Comparison of ENCODE assay signal across 9 cellular contexts in the genomic region with DNA sequence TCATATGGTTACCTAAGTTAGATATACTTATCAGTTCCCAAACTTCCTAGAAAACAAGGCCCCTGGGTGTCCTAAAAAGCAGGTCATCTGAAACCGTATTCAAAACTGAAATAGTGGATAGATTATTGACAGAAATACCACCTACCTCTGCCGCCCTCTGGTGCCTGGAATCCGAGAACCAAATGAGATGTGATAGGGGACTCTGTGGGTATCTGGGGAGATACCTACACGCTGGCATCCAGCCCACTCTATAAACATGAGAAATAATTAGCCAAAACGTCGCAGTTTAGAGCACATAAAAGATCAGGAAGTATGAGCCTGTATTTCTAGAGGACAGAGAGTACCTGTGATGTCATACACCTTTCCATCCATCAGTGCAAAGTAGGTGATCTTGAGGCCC. TPM values are rescaled to one million over a fixed set of nuclear protein-coding genes. Genes with fewer than 3 reads are reported as not detected.
DNase-seq lines count a peak whose midpoint lies in the region; ATAC-seq and TF ChIP-seq lines count a peak whose summit lies in the region.
"Had no signal": no experiment of that assay in that cellular context is flagged by ENCODE, and none has a peak within 500 bp of the region (broad histone marks: within the 10 kb centered on the region; RNA-seq: fewer than 3 reads in every experiment).

No MANE protein-coding gene starts in this region.

- peak overlapping the region; percentile 7 for H3K27ac Mint-ChIP-seq in stimulated activated naive B cell treated with anti-CD40 and anti-IgM and Interleukin-4, amounts not matched to agents 10 μg/mL and 1 μg/mL and 100 μg/mL, for 72 hours
- H3K27ac Mint-ChIP-seq in T-helper 2 cell treated with Interferon-gamma antibody and Interleukin-4, amounts not matched to agents 5 μg/mL and 100 μg/mL, for 36 hours: no peak overlapping the region

- CTCF ChIA-PET in Panc1 (lab: Charles Lee): no interaction called here

- no peaks in the 10 kb centered on the region for H3K27me3 ChIP-seq in left ventricle myocardium inferior (ENCODE audit: low read depth)
- H3K27me3 ChIP-seq in right atrium auricular region: no peaks in the 10 kb centered on the region
- no peaks in the 10 kb centered on the region for H3K27me3 ChIP-seq in Panc1 (ENCODE audit: control insufficient read depth, insufficient read depth, low read length)

- H3K9me3 Mint-ChIP-seq in stimulated activated naive B cell treated with anti-CD40 and anti-IgM and Interleukin-4, amounts not matched to agents 10 μg/mL and 1 μg/mL and 100 μg/mL, for 72 hours: no peaks in the 10 kb centered on the region
- H3K9me3 Mint-ChIP-seq in T-helper 2 cell treated with Interferon-gamma antibody and Interleukin-4, amounts not matched to agents 5 μg/mL and 100 μg/mL, for 36 hours: no peaks in the 10 kb centered on the region

- no peaks in the 10 kb centered on the region for H3K27me3 Mint-ChIP-seq in stimulated activated naive B cell treated with anti-CD40 and anti-IgM and Interleukin-4, amounts not matched to agents 10 μg/mL and 1 μg/mL and 100 μg/mL, for 72 hours
- H3K27me3 Mint-ChIP-seq in T-helper 2 cell treated with Interferon-gamma antibody and Interleukin-4, amounts not matched to agents 5 μg/mL and 100 μg/mL, for 36 hours (ENCODE audit: low read depth): no peaks in the 10 kb centered on the region

- intact Hi-C loops in left ventricle myocardium inferior (cut with micrococcal nuclease): loop anchor here (10.0 kb wide), 1 partner anchor 113 kb away; the partner anchor contains the start of gene DGKA
- intact Hi-C loops in Panc1 (cut with micrococcal nuclease; ENCODE audit: unreplicated experiment): no loop called here

- peaks cover 24 to 38% of the 10 kb centered on the region in 2 donors for H3K36me3 Mint-ChIP-seq in stimulated activated naive B cell treated with anti-CD40 and anti-IgM and Interleukin-4, amounts not matched to agents 10 μg/mL and 1 μg/mL and 100 μg/mL, for 72 hours
- peaks cover 46% of the 10 kb centered on the region for H3K36me3 Mint-ChIP-seq in T-helper 2 cell treated with Interferon-gamma antibody and Interleukin-4, amounts not matched to agents 5 μg/mL and 100 μg/mL, for 36 hours (ENCODE audit: low read depth)

- in situ Hi-C loops in Panc1 (cut with HindIII; ENCODE audit: low pct_unique_long_range_greater_than_20kb, low sequenced_read_pairs): no loop called here

- H3K4me1 ChIP-seq in left ventricle myocardium inferior (peaks cover 47% of the 10 kb centered on the region), right atrium auricular region (peaks cover 0 to 25% of the 10 kb centered on the region in 2 donors), Panc1 (ENCODE audit: control insufficient read depth, insufficient read depth, low read length) (peaks cover 13% of the 10 kb centered on the region)

- no peak for ATAC-seq in Panc1
- no peak for ATAC-seq in stimulated activated naive B cell treated with anti-CD40 and anti-IgM and Interleukin-4, amounts not matched to agents 10 μg/mL and 1 μg/mL and 100 μg/mL, for 72 hours (replicated peaks)
- no peak for ATAC-seq in HG03432 (IDR thresholded peaks at IDR 0.05; ENCODE audit: unreplicated experiment)
- ATAC-seq: mucosa of descending colon had no signal

- H3K27ac ChIP-seq in left ventricle myocardium inferior (replicated peaks): no peak overlapping the region
- no peak overlapping the region for H3K27ac ChIP-seq in right atrium auricular region
- H3K27ac ChIP-seq in Panc1 (ENCODE audit: low read length): no peak overlapping the region
- H3K27ac ChIP-seq in epithelial cell of prostate: peak overlapping the region; percentile 1

- H3K36me3 ChIP-seq in left ventricle myocardium inferior (peaks cover 51% of the 10 kb centered on the region), right atrium auricular region (peaks cover 37% of the 10 kb centered on the region), Panc1 (ENCODE audit: control insufficient read depth, insufficient read depth, low read length) (peaks cover 20% of the 10 kb centered on the region; the same call in 1 of the 2 replicates)

- H3K4me3 ChIP-seq in left ventricle myocardium inferior (no peak overlapping the region), right atrium auricular region (no peak overlapping the region), Panc1 (ENCODE audit: low read depth in 2 of 2, low read length in 2 of 2) (no peak overlapping the region)
- H3K4me3 ChIP-seq: mucosa of descending colon had no signal

- TF ChIP-seq CTCF in left ventricle myocardium inferior (IDR thresholded peaks at IDR 0.05; ENCODE audit: borderline replicate concordance) (peak; percentile 36), right atrium auricular region (IDR thresholded peaks at IDR 0.05) (no peak), Panc1 (IDR thresholded peaks at IDR 0.05) (peak; percentile 72)

- no peak overlapping the region for H3K4me3 Mint-ChIP-seq in stimulated activated naive B cell treated with anti-CD40 and anti-IgM and Interleukin-4, amounts not matched to agents 10 μg/mL and 1 μg/mL and 100 μg/mL, for 72 hours
- H3K4me3 Mint-ChIP-seq in T-helper 2 cell treated with Interferon-gamma antibody and Interleukin-4, amounts not matched to agents 5 μg/mL and 100 μg/mL, for 36 hours: no peak overlapping the region

- POLR2A ChIA-PET in Panc1 (lab: Charles Lee): no interaction called here

- H3K4me1 Mint-ChIP-seq in stimulated activated naive B cell treated with anti-CD40 and anti-IgM and Interleukin-4, amounts not matched to agents 10 μg/mL and 1 μg/mL and 100 μg/mL, for 72 hours: peaks cover 18 to 58% of the 10 kb centered on the region in 2 donors
- H3K4me1 Mint-ChIP-seq in T-helper 2 cell treated with Interferon-gamma antibody and Interleukin-4, amounts not matched to agents 5 μg/mL and 100 μg/mL, for 36 hours (ENCODE audit: low read depth): peaks cover 28% of the 10 kb centered on the region

- no peaks in the 10 kb centered on the region for H3K9me3 ChIP-seq in left ventricle myocardium inferior (replicated peaks)
- no peaks in the 10 kb centered on the region for H3K9me3 ChIP-seq in right atrium auricular region
- no peaks in the 10 kb centered on the region for H3K9me3 ChIP-seq in Panc1 (ENCODE audit: control insufficient read depth, insufficient read depth, low read depth, low read length)
- H3K9me3 ChIP-seq: mucosa of descending colon had no signal

- BruUV-seq in Panc1 (replicated peaks; lab: Mats Ljungman, UMichigan): no TSS peak

- DNase-seq in left ventricle myocardium inferior: no peak
- no peak for DNase-seq in right atrium auricular region (ENCODE audit: low spot score)
- DNase-seq in Panc1 (ENCODE audit: low read depth, low spot score): no peak
- no peak for DNase-seq in epithelial cell of prostate (ENCODE audit: low read depth, low spot score)
- DNase-seq in stimulated activated naive B cell treated with anti-CD40 and anti-IgM and Interleukin-4, amounts not matched to agents 10 μg/mL and 1 μg/mL and 100 μg/mL, for 72 hours: no peak
- DNase-seq in T-helper 2 cell treated with Interferon-gamma antibody and Interleukin-4, amounts not matched to agents 5 μg/mL and 100 μg/mL, for 36 hours (ENCODE audit: low spot score): no peak
- DNase-seq in GDM1 (lab: John Stamatoyannopoulos, UW): no peak

RNA-seq across cellular contexts. Expression of gene ORMDL2, which starts 4.4 kb away (rescaled TPM):
- 13.3 TPM for total RNA-seq in left ventricle myocardium inferior
- total RNA-seq in right atrium auricular region: 10 to 100 TPM in 1 of 2 donors, 1 to 10 TPM in 1; 6.5 to 17.1 TPM
- 59.6 TPM for total RNA-seq in Panc1 (2021; ENCODE audit: unreplicated experiment)
- 64.5 TPM for polyA plus RNA-seq in Panc1 (2012; ENCODE audit: insufficient read length)

RNA-seq across cellular contexts. Expression of gene SARNP, which starts 4.7 kb away (rescaled TPM):
- total RNA-seq in left ventricle myocardium inferior: 53.2 TPM
- total RNA-seq in right atrium auricular region: 10 to 100 TPM; 61.4 to 70.8 TPM
- 69.3 TPM for total RNA-seq in Panc1 (2021; ENCODE audit: unreplicated experiment)
- 51.9 TPM for polyA plus RNA-seq in Panc1 (2012; ENCODE audit: insufficient read length)

RNA-seq across cellular contexts. Expression of gene DNAJC14, which starts 7.2 kb away (rescaled TPM):
- 18.6 TPM for total RNA-seq in left ventricle myocardium inferior
- total RNA-seq in right atrium auricular region: 10 to 100 TPM; 23.4 to 35.0 TPM
- total RNA-seq in Panc1 (2021; ENCODE audit: unreplicated experiment): 51.9 TPM
- polyA plus RNA-seq in Panc1 (2012; ENCODE audit: insufficient read length): 33.6 TPM

RNA-seq across cellular contexts. Expression of gene MMP19, which starts 20.5 kb away (rescaled TPM):
- total RNA-seq in left ventricle myocardium inferior: 2.2 TPM
- 1 to 10 TPM; 5.0 to 7.7 TPM for total RNA-seq in right atrium auricular region
- 0.05 TPM for total RNA-seq in Panc1 (2021; ENCODE audit: unreplicated experiment)
- polyA plus RNA-seq in Panc1 (2012; ENCODE audit: insufficient read length): not detected

Comparison
In these comparisons a context has a peak if more than half of its experiments do, and no peak if none do; other contexts are left out.
1. CTCF ChIP-seq: peak in left ventricle myocardium inferior (single experiment) and Panc1 (single experiment); none in right atrium auricular region (0 of 2).